Comparison of ENCODE assay signal across 1 cellular context in the genomic region with DNA sequence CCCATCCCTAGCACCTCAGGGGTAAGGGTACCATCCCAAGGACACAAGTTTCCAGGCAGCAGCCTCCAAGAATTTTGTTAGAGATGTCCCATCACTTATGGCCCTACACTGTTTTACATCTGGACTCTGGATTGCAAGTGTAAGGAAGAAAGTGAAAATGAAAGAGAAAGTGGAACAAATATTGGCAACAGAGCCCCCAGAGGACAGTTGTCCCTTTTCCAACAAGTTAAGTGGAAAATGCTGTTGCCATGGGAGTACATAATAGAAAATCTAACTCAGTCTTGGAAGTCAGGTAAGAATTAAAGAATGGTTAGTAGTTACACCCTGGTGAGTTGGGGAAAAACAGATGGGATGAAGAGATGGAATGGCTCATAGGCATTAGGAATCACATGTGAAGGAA.
A peak's percentile ranks its signal among the peaks of the same experiment; 100 is the strongest.
TF ChIP-seq lines count a peak whose summit lies in the region.

No MANE protein-coding gene starts in this region.

TF ChIP-seq in K562, 482 proteins besides CTCF, POLR2A, EP300 and RAD21 (continued from another document):
- TF ChIP-seq, protein P1, sequence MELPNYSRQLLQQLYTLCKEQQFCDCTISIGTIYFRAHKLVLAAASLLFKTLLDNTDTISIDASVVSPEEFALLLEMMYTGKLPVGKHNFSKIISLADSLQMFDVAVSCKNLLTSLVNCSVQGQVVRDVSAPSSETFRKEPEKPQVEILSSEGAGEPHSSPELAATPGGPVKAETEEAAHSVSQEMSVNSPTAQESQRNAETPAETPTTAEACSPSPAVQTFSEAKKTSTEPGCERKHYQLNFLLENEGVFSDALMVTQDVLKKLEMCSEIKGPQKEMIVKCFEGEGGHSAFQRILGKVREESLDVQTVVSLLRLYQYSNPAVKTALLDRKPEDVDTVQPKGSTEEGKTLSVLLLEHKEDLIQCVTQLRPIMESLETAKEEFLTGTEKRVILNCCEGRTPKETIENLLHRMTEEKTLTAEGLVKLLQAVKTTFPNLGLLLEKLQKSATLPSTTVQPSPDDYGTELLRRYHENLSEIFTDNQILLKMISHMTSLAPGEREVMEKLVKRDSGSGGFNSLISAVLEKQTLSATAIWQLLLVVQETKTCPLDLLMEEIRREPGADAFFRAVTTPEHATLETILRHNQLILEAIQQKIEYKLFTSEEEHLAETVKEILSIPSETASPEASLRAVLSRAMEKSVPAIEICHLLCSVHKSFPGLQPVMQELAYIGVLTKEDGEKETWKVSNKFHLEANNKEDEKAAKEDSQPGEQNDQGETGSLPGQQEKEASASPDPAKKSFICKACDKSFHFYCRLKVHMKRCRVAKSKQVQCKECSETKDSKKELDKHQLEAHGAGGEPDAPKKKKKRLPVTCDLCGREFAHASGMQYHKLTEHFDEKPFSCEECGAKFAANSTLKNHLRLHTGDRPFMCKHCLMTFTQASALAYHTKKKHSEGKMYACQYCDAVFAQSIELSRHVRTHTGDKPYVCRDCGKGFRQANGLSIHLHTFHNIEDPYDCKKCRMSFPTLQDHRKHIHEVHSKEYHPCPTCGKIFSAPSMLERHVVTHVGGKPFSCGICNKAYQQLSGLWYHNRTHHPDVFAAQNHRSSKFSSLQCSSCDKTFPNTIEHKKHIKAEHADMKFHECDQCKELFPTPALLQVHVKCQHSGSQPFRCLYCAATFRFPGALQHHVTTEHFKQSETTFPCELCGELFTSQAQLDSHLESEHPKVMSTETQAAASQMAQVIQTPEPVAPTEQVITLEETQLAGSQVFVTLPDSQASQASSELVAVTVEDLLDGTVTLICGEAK (IDR thresholded peaks at IDR 0.05), result 0 out of 2 replicates have a peak, but pooled peaks have one; percentile 20
- TF ChIP-seq, protein P1 (CRISPR knock-in tag; IDR thresholded peaks at IDR 0.05), result no peak
- no peak for TF ChIP-seq ZNF507 (tag; conservative IDR thresholded peaks at IDR 0.05)
- no peak for TF ChIP-seq ETV5 (CRISPR knock-in tag; IDR thresholded peaks at IDR 0.05; ENCODE audit: low read depth)
- no peak for TF ChIP-seq TBP (optimal IDR thresholded peaks at IDR 0.05; ENCODE audit: low read depth, low read length)
- TF ChIP-seq, protein P2, sequence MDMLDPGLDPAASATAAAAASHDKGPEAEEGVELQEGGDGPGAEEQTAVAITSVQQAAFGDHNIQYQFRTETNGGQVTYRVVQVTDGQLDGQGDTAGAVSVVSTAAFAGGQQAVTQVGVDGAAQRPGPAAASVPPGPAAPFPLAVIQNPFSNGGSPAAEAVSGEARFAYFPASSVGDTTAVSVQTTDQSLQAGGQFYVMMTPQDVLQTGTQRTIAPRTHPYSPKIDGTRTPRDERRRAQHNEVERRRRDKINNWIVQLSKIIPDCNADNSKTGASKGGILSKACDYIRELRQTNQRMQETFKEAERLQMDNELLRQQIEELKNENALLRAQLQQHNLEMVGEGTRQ (CRISPR knock-in tag; IDR thresholded peaks at IDR 0.05), result no peak
- no peak for TF ChIP-seq HLTF (IDR thresholded peaks at IDR 0.05)
- TF ChIP-seq, protein P3, sequence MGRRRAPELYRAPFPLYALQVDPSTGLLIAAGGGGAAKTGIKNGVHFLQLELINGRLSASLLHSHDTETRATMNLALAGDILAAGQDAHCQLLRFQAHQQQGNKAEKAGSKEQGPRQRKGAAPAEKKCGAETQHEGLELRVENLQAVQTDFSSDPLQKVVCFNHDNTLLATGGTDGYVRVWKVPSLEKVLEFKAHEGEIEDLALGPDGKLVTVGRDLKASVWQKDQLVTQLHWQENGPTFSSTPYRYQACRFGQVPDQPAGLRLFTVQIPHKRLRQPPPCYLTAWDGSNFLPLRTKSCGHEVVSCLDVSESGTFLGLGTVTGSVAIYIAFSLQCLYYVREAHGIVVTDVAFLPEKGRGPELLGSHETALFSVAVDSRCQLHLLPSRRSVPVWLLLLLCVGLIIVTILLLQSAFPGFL (CRISPR knock-in tag; IDR thresholded peaks at IDR 0.05), result no peak
- TF ChIP-seq MECOM (CRISPR knock-in tag; IDR thresholded peaks at IDR 0.05), result no peak
- TF ChIP-seq MEF2D (tag; conservative IDR thresholded peaks at IDR 0.05; ENCODE audit: low read depth), result no peak
- TF ChIP-seq NR2F6 (CRISPR knock-in tag; IDR thresholded peaks at IDR 0.05), result no peak
- no peak for TF ChIP-seq NR2C1 (IDR thresholded peaks at IDR 0.05)
- no peak for TF ChIP-seq NR2C1 (tag; IDR thresholded peaks at IDR 0.05)
- peak; percentile 37 for TF ChIP-seq RFX1 (IDR thresholded peaks at IDR 0.05)
- TF ChIP-seq IRF2 (CRISPR knock-in tag; IDR thresholded peaks at IDR 0.05), result peak; percentile 50; the same call in 1 of the 2 replicates
- TF ChIP-seq SRSF1 (IDR thresholded peaks at IDR 0.05; ENCODE audit: low read depth, low read length), result no peak
- TF ChIP-seq ZBTB17 (CRISPR knock-in tag; IDR thresholded peaks at IDR 0.05), result no peak
- TF ChIP-seq ZNF408 (CRISPR knock-in tag; IDR thresholded peaks at IDR 0.05; ENCODE audit: low read depth), result no peak
- TF ChIP-seq, protein P4, sequence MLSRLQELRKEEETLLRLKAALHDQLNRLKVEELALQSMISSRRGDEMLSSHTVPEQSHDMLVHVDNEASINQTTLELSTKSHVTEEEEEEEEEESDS (CRISPR knock-in tag; IDR thresholded peaks at IDR 0.05), result no peak
- no peak for TF ChIP-seq RNF2 (IDR thresholded peaks at IDR 0.05)
- TF ChIP-seq SREBF2 (CRISPR knock-in tag; IDR thresholded peaks at IDR 0.05), result no peak
